In the genomic region with DNA sequence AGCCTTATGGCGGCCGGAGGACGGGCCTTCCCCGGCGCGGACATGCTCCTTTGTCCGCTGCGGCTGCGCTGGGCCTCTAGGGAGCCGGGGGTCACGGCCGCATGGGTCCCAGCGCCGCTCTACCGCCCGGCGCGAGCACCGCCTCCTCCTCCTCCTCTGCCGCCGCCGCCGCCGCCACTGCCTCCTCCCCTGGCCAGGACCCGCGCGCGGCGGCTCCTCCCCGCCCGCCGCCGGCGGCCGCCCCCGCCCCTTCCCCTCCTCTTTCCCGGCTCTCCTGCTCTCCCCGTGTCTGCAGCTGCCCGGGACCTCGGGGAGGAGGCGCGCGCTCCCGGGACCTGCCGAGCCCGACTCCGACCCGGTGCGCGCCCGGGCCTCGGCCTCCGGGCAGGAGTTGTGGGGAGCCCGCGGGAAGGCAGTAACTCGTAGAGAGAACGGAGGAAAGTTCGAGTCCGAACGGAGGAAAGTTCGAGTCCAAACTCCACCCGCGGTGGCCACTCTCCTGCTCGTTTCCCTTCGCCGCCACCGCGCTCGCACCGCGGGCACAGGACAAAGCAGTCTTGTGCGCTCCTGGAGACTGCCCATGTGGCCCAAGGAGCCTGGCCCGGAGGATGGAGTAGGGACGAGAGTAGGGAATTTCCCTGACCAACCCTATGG, we compare ENCODE assay signal across 1 cellular context.
A peak's percentile ranks its signal among the peaks of the same experiment; 100 is the strongest.
TF ChIP-seq lines count a peak whose summit lies in the region.

A gene with protein sequence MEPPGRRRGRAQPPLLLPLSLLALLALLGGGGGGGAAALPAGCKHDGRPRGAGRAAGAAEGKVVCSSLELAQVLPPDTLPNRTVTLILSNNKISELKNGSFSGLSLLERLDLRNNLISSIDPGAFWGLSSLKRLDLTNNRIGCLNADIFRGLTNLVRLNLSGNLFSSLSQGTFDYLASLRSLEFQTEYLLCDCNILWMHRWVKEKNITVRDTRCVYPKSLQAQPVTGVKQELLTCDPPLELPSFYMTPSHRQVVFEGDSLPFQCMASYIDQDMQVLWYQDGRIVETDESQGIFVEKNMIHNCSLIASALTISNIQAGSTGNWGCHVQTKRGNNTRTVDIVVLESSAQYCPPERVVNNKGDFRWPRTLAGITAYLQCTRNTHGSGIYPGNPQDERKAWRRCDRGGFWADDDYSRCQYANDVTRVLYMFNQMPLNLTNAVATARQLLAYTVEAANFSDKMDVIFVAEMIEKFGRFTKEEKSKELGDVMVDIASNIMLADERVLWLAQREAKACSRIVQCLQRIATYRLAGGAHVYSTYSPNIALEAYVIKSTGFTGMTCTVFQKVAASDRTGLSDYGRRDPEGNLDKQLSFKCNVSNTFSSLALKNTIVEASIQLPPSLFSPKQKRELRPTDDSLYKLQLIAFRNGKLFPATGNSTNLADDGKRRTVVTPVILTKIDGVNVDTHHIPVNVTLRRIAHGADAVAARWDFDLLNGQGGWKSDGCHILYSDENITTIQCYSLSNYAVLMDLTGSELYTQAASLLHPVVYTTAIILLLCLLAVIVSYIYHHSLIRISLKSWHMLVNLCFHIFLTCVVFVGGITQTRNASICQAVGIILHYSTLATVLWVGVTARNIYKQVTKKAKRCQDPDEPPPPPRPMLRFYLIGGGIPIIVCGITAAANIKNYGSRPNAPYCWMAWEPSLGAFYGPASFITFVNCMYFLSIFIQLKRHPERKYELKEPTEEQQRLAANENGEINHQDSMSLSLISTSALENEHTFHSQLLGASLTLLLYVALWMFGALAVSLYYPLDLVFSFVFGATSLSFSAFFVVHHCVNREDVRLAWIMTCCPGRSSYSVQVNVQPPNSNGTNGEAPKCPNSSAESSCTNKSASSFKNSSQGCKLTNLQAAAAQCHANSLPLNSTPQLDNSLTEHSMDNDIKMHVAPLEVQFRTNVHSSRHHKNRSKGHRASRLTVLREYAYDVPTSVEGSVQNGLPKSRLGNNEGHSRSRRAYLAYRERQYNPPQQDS (N-terminal part only) (minus strand): TSS at position 179 of the 654 bp plus-strand sequence. CDS start 282 bp downstream, outside the sequence.

TF ChIP-seq in HepG2, 621 proteins besides CTCF, POLR2A, EP300 and RAD21 (continued from another document and continues in another):
- TF ChIP-seq, protein P1, sequence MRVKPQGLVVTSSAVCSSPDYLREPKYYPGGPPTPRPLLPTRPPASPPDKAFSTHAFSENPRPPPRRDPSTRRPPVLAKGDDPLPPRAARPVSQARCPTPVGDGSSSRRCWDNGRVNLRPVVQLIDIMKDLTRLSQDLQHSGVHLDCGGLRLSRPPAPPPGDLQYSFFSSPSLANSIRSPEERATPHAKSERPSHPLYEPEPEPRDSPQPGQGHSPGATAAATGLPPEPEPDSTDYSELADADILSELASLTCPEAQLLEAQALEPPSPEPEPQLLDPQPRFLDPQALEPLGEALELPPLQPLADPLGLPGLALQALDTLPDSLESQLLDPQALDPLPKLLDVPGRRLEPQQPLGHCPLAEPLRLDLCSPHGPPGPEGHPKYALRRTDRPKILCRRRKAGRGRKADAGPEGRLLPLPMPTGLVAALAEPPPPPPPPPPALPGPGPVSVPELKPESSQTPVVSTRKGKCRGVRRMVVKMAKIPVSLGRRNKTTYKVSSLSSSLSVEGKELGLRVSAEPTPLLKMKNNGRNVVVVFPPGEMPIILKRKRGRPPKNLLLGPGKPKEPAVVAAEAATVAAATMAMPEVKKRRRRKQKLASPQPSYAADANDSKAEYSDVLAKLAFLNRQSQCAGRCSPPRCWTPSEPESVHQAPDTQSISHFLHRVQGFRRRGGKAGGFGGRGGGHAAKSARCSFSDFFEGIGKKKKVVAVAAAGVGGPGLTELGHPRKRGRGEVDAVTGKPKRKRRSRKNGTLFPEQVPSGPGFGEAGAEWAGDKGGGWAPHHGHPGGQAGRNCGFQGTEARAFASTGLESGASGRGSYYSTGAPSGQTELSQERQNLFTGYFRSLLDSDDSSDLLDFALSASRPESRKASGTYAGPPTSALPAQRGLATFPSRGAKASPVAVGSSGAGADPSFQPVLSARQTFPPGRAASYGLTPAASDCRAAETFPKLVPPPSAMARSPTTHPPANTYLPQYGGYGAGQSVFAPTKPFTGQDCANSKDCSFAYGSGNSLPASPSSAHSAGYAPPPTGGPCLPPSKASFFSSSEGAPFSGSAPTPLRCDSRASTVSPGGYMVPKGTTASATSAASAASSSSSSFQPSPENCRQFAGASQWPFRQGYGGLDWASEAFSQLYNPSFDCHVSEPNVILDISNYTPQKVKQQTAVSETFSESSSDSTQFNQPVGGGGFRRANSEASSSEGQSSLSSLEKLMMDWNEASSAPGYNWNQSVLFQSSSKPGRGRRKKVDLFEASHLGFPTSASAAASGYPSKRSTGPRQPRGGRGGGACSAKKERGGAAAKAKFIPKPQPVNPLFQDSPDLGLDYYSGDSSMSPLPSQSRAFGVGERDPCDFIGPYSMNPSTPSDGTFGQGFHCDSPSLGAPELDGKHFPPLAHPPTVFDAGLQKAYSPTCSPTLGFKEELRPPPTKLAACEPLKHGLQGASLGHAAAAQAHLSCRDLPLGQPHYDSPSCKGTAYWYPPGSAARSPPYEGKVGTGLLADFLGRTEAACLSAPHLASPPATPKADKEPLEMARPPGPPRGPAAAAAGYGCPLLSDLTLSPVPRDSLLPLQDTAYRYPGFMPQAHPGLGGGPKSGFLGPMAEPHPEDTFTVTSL (CRISPR knock-in tag; IDR thresholded peaks at IDR 0.05; ENCODE audit: borderline replicate concordance), result peak; percentile 69
- TF ChIP-seq GFI1 (CRISPR knock-in tag; IDR thresholded peaks at IDR 0.05; ENCODE audit: borderline replicate concordance) (no peak), IKZF4 (CRISPR knock-in tag; IDR thresholded peaks at IDR 0.05; ENCODE audit: borderline replicate concordance, low read depth, not compliant biosample characterization) (no peak), ZNF329 (CRISPR knock-in tag; IDR thresholded peaks at IDR 0.05; ENCODE audit: low read depth) (no peak), SMARCE1 (IDR thresholded peaks at IDR 0.05; ENCODE audit: borderline replicate concordance) (no peak), ZNF766 (CRISPR knock-in tag; IDR thresholded peaks at IDR 0.05; ENCODE audit: borderline replicate concordance) (no peak), CHD4 (IDR thresholded peaks at IDR 0.05; ENCODE audit: borderline replicate concordance, low read length) (no peak), ZNF746 (CRISPR knock-in tag; IDR thresholded peaks at IDR 0.05) (no peak), SKI (IDR thresholded peaks at IDR 0.05; ENCODE audit: partially characterized antibody) (peak; percentile 29), TCF7 (IDR thresholded peaks at IDR 0.05; ENCODE audit: low read depth) (no peak), ZNF441 (CRISPR knock-in tag; IDR thresholded peaks at IDR 0.05; ENCODE audit: borderline replicate concordance) (no peak), ZNF883 (CRISPR knock-in tag; IDR thresholded peaks at IDR 0.05; ENCODE audit: not compliant biosample characterization) (peak; percentile 52), ZC3H13 (CRISPR knock-in tag; IDR thresholded peaks at IDR 0.05) (no peak)
- TF ChIP-seq, protein P2, sequence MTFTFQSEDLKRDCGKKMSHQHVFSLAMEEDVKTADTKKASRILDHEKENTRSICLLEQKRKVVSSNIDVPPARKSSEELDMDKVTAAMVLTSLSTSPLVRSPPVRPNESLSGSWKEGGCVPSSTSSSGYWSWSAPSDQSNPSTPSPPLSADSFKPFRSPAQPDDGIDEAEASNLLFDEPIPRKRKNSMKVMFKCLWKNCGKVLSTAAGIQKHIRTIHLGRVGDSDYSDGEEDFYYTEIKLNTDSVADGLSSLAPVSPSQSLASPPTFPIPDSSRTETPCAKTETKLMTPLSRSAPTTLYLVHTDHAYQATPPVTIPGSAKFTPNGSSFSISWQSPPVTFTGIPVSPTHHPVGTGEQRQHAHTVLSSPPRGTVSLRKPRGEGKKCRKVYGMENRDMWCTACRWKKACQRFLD (CRISPR knock-in tag; IDR thresholded peaks at IDR 0.05; ENCODE audit: borderline replicate concordance), result peak; percentile 52; the same call in 1 of the 2 replicates
- TF ChIP-seq, protein P3, sequence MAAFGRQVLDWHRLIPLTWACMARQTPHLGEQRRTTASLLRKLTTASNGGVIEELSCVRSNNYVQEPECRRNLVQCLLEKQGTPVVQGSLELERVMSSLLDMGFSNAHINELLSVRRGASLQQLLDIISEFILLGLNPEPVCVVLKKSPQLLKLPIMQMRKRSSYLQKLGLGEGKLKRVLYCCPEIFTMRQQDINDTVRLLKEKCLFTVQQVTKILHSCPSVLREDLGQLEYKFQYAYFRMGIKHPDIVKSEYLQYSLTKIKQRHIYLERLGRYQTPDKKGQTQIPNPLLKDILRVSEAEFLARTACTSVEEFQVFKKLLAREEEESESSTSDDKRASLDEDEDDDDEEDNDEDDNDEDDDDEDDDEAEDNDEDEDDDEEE (CRISPR knock-in tag; IDR thresholded peaks at IDR 0.05), result no peak
- TF ChIP-seq, protein P4, sequence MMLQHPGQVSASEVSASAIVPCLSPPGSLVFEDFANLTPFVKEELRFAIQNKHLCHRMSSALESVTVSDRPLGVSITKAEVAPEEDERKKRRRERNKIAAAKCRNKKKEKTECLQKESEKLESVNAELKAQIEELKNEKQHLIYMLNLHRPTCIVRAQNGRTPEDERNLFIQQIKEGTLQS (CRISPR knock-in tag; IDR thresholded peaks at IDR 0.05), result no peak
- TF ChIP-seq, protein P5, sequence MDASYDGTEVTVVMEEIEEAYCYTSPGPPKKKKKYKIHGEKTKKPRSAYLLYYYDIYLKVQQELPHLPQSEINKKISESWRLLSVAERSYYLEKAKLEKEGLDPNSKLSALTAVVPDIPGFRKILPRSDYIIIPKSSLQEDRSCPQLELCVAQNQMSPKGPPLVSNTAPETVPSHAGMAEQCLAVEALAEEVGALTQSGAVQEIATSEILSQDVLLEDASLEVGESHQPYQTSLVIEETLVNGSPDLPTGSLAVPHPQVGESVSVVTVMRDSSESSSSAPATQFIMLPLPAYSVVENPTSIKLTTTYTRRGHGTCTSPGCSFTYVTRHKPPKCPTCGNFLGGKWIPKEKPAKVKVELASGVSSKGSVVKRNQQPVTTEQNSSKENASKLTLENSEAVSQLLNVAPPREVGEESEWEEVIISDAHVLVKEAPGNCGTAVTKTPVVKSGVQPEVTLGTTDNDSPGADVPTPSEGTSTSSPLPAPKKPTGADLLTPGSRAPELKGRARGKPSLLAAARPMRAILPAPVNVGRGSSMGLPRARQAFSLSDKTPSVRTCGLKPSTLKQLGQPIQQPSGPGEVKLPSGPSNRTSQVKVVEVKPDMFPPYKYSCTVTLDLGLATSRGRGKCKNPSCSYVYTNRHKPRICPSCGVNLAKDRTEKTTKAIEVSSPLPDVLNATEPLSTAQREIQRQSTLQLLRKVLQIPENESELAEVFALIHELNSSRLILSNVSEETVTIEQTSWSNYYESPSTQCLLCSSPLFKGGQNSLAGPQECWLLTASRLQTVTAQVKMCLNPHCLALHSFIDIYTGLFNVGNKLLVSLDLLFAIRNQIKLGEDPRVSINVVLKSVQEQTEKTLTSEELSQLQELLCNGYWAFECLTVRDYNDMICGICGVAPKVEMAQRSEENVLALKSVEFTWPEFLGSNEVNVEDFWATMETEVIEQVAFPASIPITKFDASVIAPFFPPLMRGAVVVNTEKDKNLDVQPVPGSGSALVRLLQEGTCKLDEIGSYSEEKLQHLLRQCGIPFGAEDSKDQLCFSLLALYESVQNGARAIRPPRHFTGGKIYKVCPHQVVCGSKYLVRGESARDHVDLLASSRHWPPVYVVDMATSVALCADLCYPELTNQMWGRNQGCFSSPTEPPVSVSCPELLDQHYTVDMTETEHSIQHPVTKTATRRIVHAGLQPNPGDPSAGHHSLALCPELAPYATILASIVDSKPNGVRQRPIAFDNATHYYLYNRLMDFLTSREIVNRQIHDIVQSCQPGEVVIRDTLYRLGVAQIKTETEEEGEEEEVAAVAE (CRISPR knock-in tag; IDR thresholded peaks at IDR 0.05; ENCODE audit: borderline replicate concordance), result no peak
- TF ChIP-seq, protein P6, sequence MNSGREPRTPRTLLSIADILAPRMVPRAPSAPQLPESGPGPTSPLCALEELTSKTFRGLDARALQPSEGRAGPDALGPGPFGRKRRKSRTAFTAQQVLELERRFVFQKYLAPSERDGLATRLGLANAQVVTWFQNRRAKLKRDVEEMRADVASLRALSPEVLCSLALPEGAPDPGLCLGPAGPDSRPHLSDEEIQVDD (CRISPR knock-in tag; IDR thresholded peaks at IDR 0.05; ENCODE audit: borderline replicate concordance), result 0 out of 2 replicates have a peak, but pooled peaks have one; percentile 25
- TF ChIP-seq, protein P7, sequence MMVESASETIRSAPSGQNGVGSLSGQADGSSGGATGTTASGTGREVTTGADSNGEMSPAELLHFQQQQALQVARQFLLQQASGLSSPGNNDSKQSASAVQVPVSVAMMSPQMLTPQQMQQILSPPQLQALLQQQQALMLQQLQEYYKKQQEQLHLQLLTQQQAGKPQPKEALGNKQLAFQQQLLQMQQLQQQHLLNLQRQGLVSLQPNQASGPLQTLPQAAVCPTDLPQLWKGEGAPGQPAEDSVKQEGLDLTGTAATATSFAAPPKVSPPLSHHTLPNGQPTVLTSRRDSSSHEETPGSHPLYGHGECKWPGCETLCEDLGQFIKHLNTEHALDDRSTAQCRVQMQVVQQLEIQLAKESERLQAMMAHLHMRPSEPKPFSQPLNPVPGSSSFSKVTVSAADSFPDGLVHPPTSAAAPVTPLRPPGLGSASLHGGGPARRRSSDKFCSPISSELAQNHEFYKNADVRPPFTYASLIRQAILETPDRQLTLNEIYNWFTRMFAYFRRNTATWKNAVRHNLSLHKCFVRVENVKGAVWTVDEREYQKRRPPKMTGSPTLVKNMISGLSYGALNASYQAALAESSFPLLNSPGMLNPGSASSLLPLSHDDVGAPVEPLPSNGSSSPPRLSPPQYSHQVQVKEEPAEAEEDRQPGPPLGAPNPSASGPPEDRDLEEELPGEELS (CRISPR knock-in tag; IDR thresholded peaks at IDR 0.05), result no peak
- TF ChIP-seq, protein P8, sequence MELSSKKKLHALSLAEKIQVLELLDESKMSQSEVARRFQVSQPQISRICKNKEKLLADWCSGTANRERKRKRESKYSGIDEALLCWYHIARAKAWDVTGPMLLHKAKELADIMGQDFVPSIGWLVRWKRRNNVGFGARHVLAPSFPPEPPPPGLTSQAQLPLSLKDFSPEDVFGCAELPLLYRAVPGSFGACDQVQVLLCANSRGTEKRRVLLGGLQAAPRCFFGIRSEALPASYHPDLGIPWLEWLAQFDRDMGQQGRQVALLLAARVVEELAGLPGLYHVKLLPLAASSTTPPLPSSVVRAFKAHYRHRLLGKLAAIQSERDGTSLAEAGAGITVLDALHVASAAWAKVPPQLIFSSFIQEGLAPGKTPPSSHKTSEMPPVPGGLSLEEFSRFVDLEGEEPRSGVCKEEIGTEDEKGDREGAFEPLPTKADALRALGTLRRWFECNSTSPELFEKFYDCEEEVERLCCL (CRISPR knock-in tag; IDR thresholded peaks at IDR 0.05; ENCODE audit: borderline replicate concordance), result no peak
- TF ChIP-seq, protein P9, sequence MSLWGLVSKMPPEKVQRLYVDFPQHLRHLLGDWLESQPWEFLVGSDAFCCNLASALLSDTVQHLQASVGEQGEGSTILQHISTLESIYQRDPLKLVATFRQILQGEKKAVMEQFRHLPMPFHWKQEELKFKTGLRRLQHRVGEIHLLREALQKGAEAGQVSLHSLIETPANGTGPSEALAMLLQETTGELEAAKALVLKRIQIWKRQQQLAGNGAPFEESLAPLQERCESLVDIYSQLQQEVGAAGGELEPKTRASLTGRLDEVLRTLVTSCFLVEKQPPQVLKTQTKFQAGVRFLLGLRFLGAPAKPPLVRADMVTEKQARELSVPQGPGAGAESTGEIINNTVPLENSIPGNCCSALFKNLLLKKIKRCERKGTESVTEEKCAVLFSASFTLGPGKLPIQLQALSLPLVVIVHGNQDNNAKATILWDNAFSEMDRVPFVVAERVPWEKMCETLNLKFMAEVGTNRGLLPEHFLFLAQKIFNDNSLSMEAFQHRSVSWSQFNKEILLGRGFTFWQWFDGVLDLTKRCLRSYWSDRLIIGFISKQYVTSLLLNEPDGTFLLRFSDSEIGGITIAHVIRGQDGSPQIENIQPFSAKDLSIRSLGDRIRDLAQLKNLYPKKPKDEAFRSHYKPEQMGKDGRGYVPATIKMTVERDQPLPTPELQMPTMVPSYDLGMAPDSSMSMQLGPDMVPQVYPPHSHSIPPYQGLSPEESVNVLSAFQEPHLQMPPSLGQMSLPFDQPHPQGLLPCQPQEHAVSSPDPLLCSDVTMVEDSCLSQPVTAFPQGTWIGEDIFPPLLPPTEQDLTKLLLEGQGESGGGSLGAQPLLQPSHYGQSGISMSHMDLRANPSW (CRISPR knock-in tag; IDR thresholded peaks at IDR 0.05; ENCODE audit: borderline replicate concordance), result no peak
